21 cellular contexts compared by ENCODE assay signal in the genomic region with DNA sequence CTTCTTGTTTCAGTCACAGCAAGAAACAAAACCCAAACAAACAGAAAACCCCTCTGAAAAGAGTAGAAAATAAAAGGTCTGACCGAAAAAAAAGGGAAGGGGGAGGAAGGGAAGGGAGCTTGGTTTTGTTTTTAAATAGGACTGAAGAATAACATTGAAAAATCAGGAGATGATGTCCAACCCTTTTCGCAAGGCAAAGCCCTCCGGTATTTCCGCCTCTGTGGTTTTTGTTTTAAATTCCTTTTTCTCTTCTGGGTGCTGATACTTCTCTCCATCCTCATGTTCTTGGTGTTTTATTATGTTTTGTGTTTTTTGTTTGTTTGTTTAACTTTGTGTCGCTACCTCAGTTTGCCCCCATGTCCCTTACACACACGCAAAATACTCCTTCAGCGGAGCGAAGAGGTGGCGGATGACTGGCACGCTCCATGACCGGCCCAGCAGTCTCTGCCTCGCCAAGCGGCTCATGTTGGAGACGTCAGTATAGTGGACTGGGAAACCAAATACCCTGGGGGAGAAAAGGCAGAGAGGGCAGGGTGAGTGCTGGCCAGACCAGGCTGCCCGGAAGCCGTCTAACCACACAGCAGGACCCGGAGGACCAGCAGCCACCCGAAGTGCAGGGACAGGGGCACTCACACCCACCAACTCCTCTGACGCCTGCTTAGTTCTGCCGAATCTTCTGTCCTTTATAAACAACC.
DNase-seq lines count a peak whose midpoint lies in the region; ATAC-seq, FAIRE-seq and TF ChIP-seq lines count a peak whose summit lies in the region.
"Had no signal": no experiment of that assay in that cellular context is flagged by ENCODE, and none has a peak within 500 bp of the region (broad histone marks: within the 10 kb centered on the region; RNA-seq: fewer than 3 reads in every experiment).

No MANE protein-coding gene starts in this region.

- peaks cover 14% of the 10 kb centered on the region for H3K4me1 Mint-ChIP-seq in activated naive CD4-positive, alpha-beta T cell treated with anti-CD3 and anti-CD28 coated beads, Interleukin-2, amount 50 U/mL, for 24 hours
- peaks cover 5% of the 10 kb centered on the region for H3K4me1 Mint-ChIP-seq in astrocyte (ENCODE audit: low read depth, unreplicated experiment)
- peaks cover 4% of the 10 kb centered on the region for H3K4me1 Mint-ChIP-seq in stimulated activated effector memory CD8-positive, alpha-beta T cell treated with anti-CD3 and anti-CD28 coated beads, Interleukin-12 subunit alpha, Interleukin-12 subunit beta, amount 100 ng/mL, for 72 hours

- no peaks in the 10 kb centered on the region for H3K9me3 Mint-ChIP-seq in activated naive CD4-positive, alpha-beta T cell treated with anti-CD3 and anti-CD28 coated beads, Interleukin-2, amount 50 U/mL, for 24 hours
- no peaks in the 10 kb centered on the region for H3K9me3 Mint-ChIP-seq in astrocyte (ENCODE audit: unreplicated experiment)
- H3K9me3 Mint-ChIP-seq in stimulated activated effector memory CD8-positive, alpha-beta T cell treated with anti-CD3 and anti-CD28 coated beads, Interleukin-12 subunit alpha, Interleukin-12 subunit beta, amount 100 ng/mL, for 72 hours, result no peaks in the 10 kb centered on the region
- H3K9me3 Mint-ChIP-seq: H9 had no signal

- peaks cover 6% of the 10 kb centered on the region for H3K4me1 ChIP-seq in astrocyte (ENCODE audit: insufficient read depth, low read length)
- H3K4me1 ChIP-seq in kidney (ENCODE audit: control insufficient read depth in 1 of 2, insufficient read depth in 1 of 2, low read depth in 1 of 2, low read length in 2 of 2), result peaks cover 0 to 1% of the 10 kb centered on the region in 2 donors
- H3K4me1 ChIP-seq: foreskin keratinocyte had no signal

- no peak overlapping the region for H2AFZ ChIP-seq in astrocyte (ENCODE audit: low read depth, low read length)

- H3K4me3 ChIP-seq in astrocyte (ENCODE audit: insufficient read depth, low read depth, low read length), result no peak overlapping the region
- no peak overlapping the region for H3K4me3 ChIP-seq in kidney (ENCODE audit: low read length in 2 of 2)
- H3K4me3 ChIP-seq: A549, heart right ventricle, psoas muscle had no signal

- no peaks in the 10 kb centered on the region for H3K27me3 Mint-ChIP-seq in activated naive CD4-positive, alpha-beta T cell treated with anti-CD3 and anti-CD28 coated beads, Interleukin-2, amount 50 U/mL, for 24 hours
- no peaks in the 10 kb centered on the region for H3K27me3 Mint-ChIP-seq in astrocyte (ENCODE audit: low read depth, unreplicated experiment)
- H3K27me3 Mint-ChIP-seq: activated CD4-positive, alpha-beta T cell treated with anti-CD3 and anti-CD28 coated beads for 36 hours had no signal

- H3K27me3 ChIP-seq in astrocyte (ENCODE audit: insufficient read depth, low read length), result no peaks in the 10 kb centered on the region
- H3K27me3 ChIP-seq: BE2C, foreskin keratinocyte, heart right ventricle had no signal

- H3K9me3 ChIP-seq in astrocyte (ENCODE audit: insufficient read depth, low read depth, low read length) (no peaks in the 10 kb centered on the region), kidney (ENCODE audit: control insufficient read depth in 1 of 2, low read length in 2 of 2) (no peaks in the 10 kb centered on the region)
- H3K9me3 ChIP-seq: A549, BE2C, heart right ventricle, psoas muscle had no signal

- H3K4me2 ChIP-seq in astrocyte (ENCODE audit: low read length), result peak overlapping the region; percentile 32
- H3K4me2 ChIP-seq: A549 had no signal

- H3K79me2 ChIP-seq in astrocyte (ENCODE audit: insufficient read depth, low read length), result no peaks in the 10 kb centered on the region

- DNase-seq in activated naive CD4-positive, alpha-beta T cell treated with Interleukin-2 at 50 U/mL for 16 hours, result no peak
- DNase-seq in astrocyte (ENCODE audit: low read depth) (no peak), kidney (peak; percentile 55), cerebellum (ENCODE audit: low spot score) (no peak), NCI-H2081 treated with DMSO at 0.1 percent for 48 hours (lab: John Stamatoyannopoulos, UW) (no peak), SIG-M5 (lab: John Stamatoyannopoulos, UW) (no peak)
- DNase-seq in stimulated activated effector memory CD8-positive, alpha-beta T cell treated with anti-CD3 and anti-CD28 coated beads, Interleukin-12 subunit alpha, Interleukin-12 subunit beta, amount 100 ng/mL, for 72 hours (ENCODE audit: low spot score in 2 of 2), result no peak
- DNase-seq: activated CD4-positive, alpha-beta T cell treated with anti-CD3 and anti-CD28 coated beads for 36 hours; BE2C; foreskin keratinocyte; H9; heart right ventricle; left cardiac atrium; mammary epithelial cell; MV-4-11; psoas muscle; stimulated activated CD4-positive, alpha-beta T cell treated with anti-CD3 and anti-CD28 coated beads, Interleukin-15, amount 100 ng/mL, for 24 hours; stimulated activated naive CD4-positive, alpha-beta T cell treated with Interleukin-2 at 50 U/mL for 16 hours; trophoblast cell had no signal

- ATAC-seq in stimulated activated effector memory CD8-positive, alpha-beta T cell treated with anti-CD3 and anti-CD28 coated beads, Interleukin-12 subunit alpha, Interleukin-12 subunit beta, amount 100 ng/mL, for 72 hours, result no peak
- ATAC-seq: A549; activated CD4-positive, alpha-beta T cell treated with anti-CD3 and anti-CD28 coated beads for 36 hours; foreskin keratinocyte; heart right ventricle; left cardiac atrium; psoas muscle had no signal

- intact Hi-C loops in kidney (cut with DNase I), result no loop called here

- H3K9ac ChIP-seq in astrocyte (ENCODE audit: low read length) (no peak overlapping the region), kidney (ENCODE audit: low read length in 2 of 2) (no peak overlapping the region)

- H3K36me3 Mint-ChIP-seq in activated naive CD4-positive, alpha-beta T cell treated with anti-CD3 and anti-CD28 coated beads, Interleukin-2, amount 50 U/mL, for 24 hours, result peaks cover 8% of the 10 kb centered on the region
- H3K36me3 Mint-ChIP-seq in astrocyte (ENCODE audit: low read depth, unreplicated experiment), result peaks cover 17% of the 10 kb centered on the region
- H3K36me3 Mint-ChIP-seq in stimulated activated effector memory CD8-positive, alpha-beta T cell treated with anti-CD3 and anti-CD28 coated beads, Interleukin-12 subunit alpha, Interleukin-12 subunit beta, amount 100 ng/mL, for 72 hours, result peaks cover 86% of the 10 kb centered on the region

- H4K20me1 ChIP-seq in astrocyte (ENCODE audit: insufficient read depth, low read length), result peaks cover 8% of the 10 kb centered on the region

- H3K27ac ChIP-seq in astrocyte (ENCODE audit: low read depth, low read length), result no peak overlapping the region
- H3K27ac ChIP-seq in kidney (ENCODE audit: low read depth in 2 of 2, low read length in 2 of 2), result no peak overlapping the region
- H3K27ac ChIP-seq: A549, foreskin keratinocyte, heart right ventricle, psoas muscle had no signal

- peak overlapping the region; percentile 35 for H3K27ac Mint-ChIP-seq in activated naive CD4-positive, alpha-beta T cell treated with anti-CD3 and anti-CD28 coated beads, Interleukin-2, amount 50 U/mL, for 24 hours
- no peak overlapping the region for H3K27ac Mint-ChIP-seq in astrocyte (ENCODE audit: unreplicated experiment)
- H3K27ac Mint-ChIP-seq in stimulated activated effector memory CD8-positive, alpha-beta T cell treated with anti-CD3 and anti-CD28 coated beads, Interleukin-12 subunit alpha, Interleukin-12 subunit beta, amount 100 ng/mL, for 72 hours, result peak overlapping the region; percentile 34
- H3K27ac Mint-ChIP-seq: activated CD4-positive, alpha-beta T cell treated with anti-CD3 and anti-CD28 coated beads for 36 hours had no signal

- no peak overlapping the region for H3K4me3 Mint-ChIP-seq in activated naive CD4-positive, alpha-beta T cell treated with anti-CD3 and anti-CD28 coated beads, Interleukin-2, amount 50 U/mL, for 24 hours
- H3K4me3 Mint-ChIP-seq in astrocyte (ENCODE audit: unreplicated experiment), result no peak overlapping the region
- no peak overlapping the region for H3K4me3 Mint-ChIP-seq in stimulated activated effector memory CD8-positive, alpha-beta T cell treated with anti-CD3 and anti-CD28 coated beads, Interleukin-12 subunit alpha, Interleukin-12 subunit beta, amount 100 ng/mL, for 72 hours
- H3K4me3 Mint-ChIP-seq: activated CD4-positive, alpha-beta T cell treated with anti-CD3 and anti-CD28 coated beads for 36 hours; H9 had no signal

- H3K36me3 ChIP-seq in astrocyte (ENCODE audit: insufficient read depth, low read length) (peaks cover 13% of the 10 kb centered on the region), kidney (ENCODE audit: control insufficient read depth in 1 of 2, insufficient read depth in 2 of 2, low read length in 2 of 2) (peaks cover 20 to 32% of the 10 kb centered on the region in 2 donors)

- no peak for FAIRE-seq in astrocyte (lab: Jason Lieb, UNC)
- FAIRE-seq in kidney (lab: Jason Lieb, UNC), result no peak
- FAIRE-seq: A549 had no signal

- no peak for TF ChIP-seq CTCF in astrocyte (IDR thresholded peaks at IDR 0.05; ENCODE audit: insufficient read depth, low read depth, low read length)
- no peak for TF ChIP-seq CTCF in kidney (IDR thresholded peaks at IDR 0.05; ENCODE audit: borderline replicate concordance, extremely low read depth, insufficient read depth)
